Comparison of ENCODE assay signal across 32 cellular contexts in the genomic region with DNA sequence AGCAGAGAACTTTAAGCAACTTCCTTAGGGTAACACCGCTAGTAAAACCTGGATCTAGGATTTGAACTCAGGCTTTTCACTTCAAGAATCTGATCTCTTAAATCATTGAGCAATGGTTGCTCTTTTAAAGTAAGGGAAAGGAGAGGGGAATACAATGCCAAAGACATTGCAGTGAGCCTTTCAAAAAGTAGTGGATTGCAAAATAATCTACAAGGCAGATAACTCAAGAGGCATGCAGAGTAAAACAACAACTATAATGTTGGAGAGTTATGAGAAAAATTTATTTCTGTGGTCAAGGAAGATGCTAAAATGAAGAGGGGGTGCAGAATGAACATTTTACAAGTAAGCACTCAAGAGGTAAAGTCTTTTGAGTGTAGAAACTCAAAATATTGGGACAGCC.
"Had no signal": no experiment of that assay in that cellular context is flagged by ENCODE, and none has a peak within 500 bp of the region (broad histone marks: within the 10 kb centered on the region; RNA-seq: fewer than 3 reads in every experiment).

No MANE protein-coding gene starts in this region.

- H3K27me3 ChIP-seq: adrenal gland, MG63, Peyer's patch, SJSA1 had no signal

- H3K27ac ChIP-seq: adrenal gland, Peyer's patch, SJSA1 had no signal

- H3K4me3 ChIP-seq: adrenal gland, K562, MG63, Peyer's patch, SJSA1 had no signal

- DNase-seq: activated CD4-positive, alpha-beta T cell treated with anti-CD3 and anti-CD28 coated beads for 36 hours; activated CD4-positive, alpha-beta T cell treated with anti-CD3 and anti-CD28 coated beads, Interleukin-2, amount 10 ng/mL, durations not matched to agents 7 days and 5 days; activated CD4-positive, alpha-beta T cell treated with anti-CD3 and anti-CD28 coated beads, Interleukin-2, amount 50 U/mL, for 48 hours; activated CD8-positive, alpha-beta T cell treated with anti-CD3 and anti-CD28 coated beads, Interleukin-2, amount 10 ng/mL, durations not matched to agents 7 days and 5 days; activated gamma-delta T cell; activated naive CD4-positive, alpha-beta T cell treated with Interleukin-2 at 50 U/mL for 16 hours; activated naive CD8-positive, alpha-beta T cell treated with anti-CD3 and anti-CD28 coated beads, Interleukin-2, amount 10 ng/mL, durations not matched to agents 7 days and 5 days; activated T-cell treated with anti-CD3 and anti-CD28 coated beads, Interleukin-2, amount 50 U/mL, for 24 hours; adrenal gland; anterior cingulate cortex; central memory CD4-positive, alpha-beta T cell; MG63; NCI-H1048; NCI-H1436 treated with DMSO at 0.1 percent for 48 hours; NCI-H1694 treated with DMSO at 0.1 percent for 48 hours; NCI-H2029; NCI-H345; NCI-H526; NCI-H748 treated with DMSO at 0.1 percent for 48 hours; NK-92 treated with Interleukin-12 subunit alpha and Interleukin-12 subunit beta, amount 100 ng/mL, for 24 hours; PC-3; Peyer's patch; RPMI8226; SHP77 treated with DMSO at 0.1 percent for 48 hours; SK-N-SH had no signal

- H3K4me2 ChIP-seq: SK-N-SH had no signal

- H3K9me3 ChIP-seq: adrenal gland, MG63, Peyer's patch, SJSA1, SK-N-SH had no signal

- H3K27ac Mint-ChIP-seq: activated CD4-positive, alpha-beta T cell treated with anti-CD3 and anti-CD28 coated beads for 36 hours; activated CD4-positive, alpha-beta T cell treated with anti-CD3 and anti-CD28 coated beads, Interleukin-2, amount 10 ng/mL, durations not matched to agents 7 days and 5 days; activated CD8-positive, alpha-beta T cell treated with anti-CD3 and anti-CD28 coated beads, Interleukin-2, amount 10 ng/mL, durations not matched to agents 7 days and 5 days; activated naive CD4-positive, alpha-beta T cell treated with anti-CD3 and anti-CD28 coated beads, Interleukin-2, amount 50 U/mL, for 24 hours; activated naive CD8-positive, alpha-beta T cell treated with anti-CD3 and anti-CD28 coated beads, Interleukin-2, amount 10 ng/mL, durations not matched to agents 7 days and 5 days; activated T-cell treated with anti-CD3 and anti-CD28 coated beads, Interleukin-2, amount 50 U/mL, for 24 hours; activated T-helper 2 cell treated with anti-CD3 and anti-CD28 coated beads, Interferon-gamma antibody, Interleukin-2, Interleukin-4, amounts not matched to agents 10 μg/mL and 5 μg/mL and 100 μg/mL, durations not matched to agents 14 hours and 24 hours and 36 hours; brain; T-helper 1 cell treated with Interleukin-12 subunit alpha and Interleukin-12 subunit beta and Interleukin-4 antibody, amounts not matched to agents 30 μg/mL and 1 μg/mL, for 36 hours; T-helper 2 cell treated with Interferon-gamma antibody and Interleukin-4, amounts not matched to agents 5 μg/mL and 100 μg/mL, for 36 hours had no signal

- H3K9ac ChIP-seq: SK-N-SH had no signal

- H3K4me1 Mint-ChIP-seq: activated CD4-positive, alpha-beta T cell treated with anti-CD3 and anti-CD28 coated beads for 36 hours; activated CD4-positive, alpha-beta T cell treated with anti-CD3 and anti-CD28 coated beads, Interleukin-2, amount 10 ng/mL, durations not matched to agents 7 days and 5 days; activated naive CD4-positive, alpha-beta T cell treated with anti-CD3 and anti-CD28 coated beads, Interleukin-2, amount 50 U/mL, for 24 hours; activated naive CD8-positive, alpha-beta T cell treated with anti-CD3 and anti-CD28 coated beads, Interleukin-2, amount 10 ng/mL, durations not matched to agents 7 days and 5 days; brain had no signal

- H3K4me3 Mint-ChIP-seq: activated CD4-positive, alpha-beta T cell treated with anti-CD3 and anti-CD28 coated beads for 36 hours; activated CD4-positive, alpha-beta T cell treated with anti-CD3 and anti-CD28 coated beads, Interleukin-2, amount 10 ng/mL, durations not matched to agents 7 days and 5 days; activated CD8-positive, alpha-beta T cell treated with anti-CD3 and anti-CD28 coated beads, Interleukin-2, amount 10 ng/mL, durations not matched to agents 7 days and 5 days; activated naive CD4-positive, alpha-beta T cell treated with anti-CD3 and anti-CD28 coated beads, Interleukin-2, amount 50 U/mL, for 24 hours; activated naive CD8-positive, alpha-beta T cell treated with anti-CD3 and anti-CD28 coated beads, Interleukin-2, amount 10 ng/mL, durations not matched to agents 7 days and 5 days; activated T-cell treated with anti-CD3 and anti-CD28 coated beads, Interleukin-2, amount 50 U/mL, for 24 hours; brain; T-helper 1 cell treated with Interleukin-12 subunit alpha and Interleukin-12 subunit beta and Interleukin-4 antibody, amounts not matched to agents 30 μg/mL and 1 μg/mL, for 36 hours; T-helper 2 cell treated with Interferon-gamma antibody and Interleukin-4, amounts not matched to agents 5 μg/mL and 100 μg/mL, for 36 hours had no signal

- H3K4me1 ChIP-seq: adrenal gland, Peyer's patch, SJSA1 had no signal

- H3K9me2 ChIP-seq: SK-N-SH had no signal

- H3K27me3 Mint-ChIP-seq: activated CD4-positive, alpha-beta T cell treated with anti-CD3 and anti-CD28 coated beads for 36 hours; activated CD4-positive, alpha-beta T cell treated with anti-CD3 and anti-CD28 coated beads, Interleukin-2, amount 10 ng/mL, durations not matched to agents 7 days and 5 days; activated naive CD4-positive, alpha-beta T cell treated with anti-CD3 and anti-CD28 coated beads, Interleukin-2, amount 50 U/mL, for 24 hours; activated naive CD8-positive, alpha-beta T cell treated with anti-CD3 and anti-CD28 coated beads, Interleukin-2, amount 10 ng/mL, durations not matched to agents 7 days and 5 days; activated T-cell treated with anti-CD3 and anti-CD28 coated beads, Interleukin-2, amount 50 U/mL, for 24 hours; brain had no signal

- H3K36me3 ChIP-seq: adrenal gland, MG63, Peyer's patch, SJSA1 had no signal

- H3K9me3 Mint-ChIP-seq: activated CD4-positive, alpha-beta T cell treated with anti-CD3 and anti-CD28 coated beads, Interleukin-2, amount 10 ng/mL, durations not matched to agents 7 days and 5 days; activated naive CD4-positive, alpha-beta T cell treated with anti-CD3 and anti-CD28 coated beads, Interleukin-2, amount 50 U/mL, for 24 hours; T-helper 1 cell treated with Interleukin-12 subunit alpha and Interleukin-12 subunit beta and Interleukin-4 antibody, amounts not matched to agents 30 μg/mL and 1 μg/mL, for 36 hours had no signal

- H3K36me3 Mint-ChIP-seq: activated naive CD4-positive, alpha-beta T cell treated with anti-CD3 and anti-CD28 coated beads, Interleukin-2, amount 50 U/mL, for 24 hours; activated naive CD8-positive, alpha-beta T cell treated with anti-CD3 and anti-CD28 coated beads, Interleukin-2, amount 10 ng/mL, durations not matched to agents 7 days and 5 days; brain had no signal

- ATAC-seq: activated CD4-positive, alpha-beta T cell treated with anti-CD3 and anti-CD28 coated beads for 36 hours; activated CD8-positive, alpha-beta T cell treated with anti-CD3 and anti-CD28 coated beads, Interleukin-2, amount 10 ng/mL, durations not matched to agents 7 days and 5 days; K562; PC-3 had no signal
